In the genomic region with DNA sequence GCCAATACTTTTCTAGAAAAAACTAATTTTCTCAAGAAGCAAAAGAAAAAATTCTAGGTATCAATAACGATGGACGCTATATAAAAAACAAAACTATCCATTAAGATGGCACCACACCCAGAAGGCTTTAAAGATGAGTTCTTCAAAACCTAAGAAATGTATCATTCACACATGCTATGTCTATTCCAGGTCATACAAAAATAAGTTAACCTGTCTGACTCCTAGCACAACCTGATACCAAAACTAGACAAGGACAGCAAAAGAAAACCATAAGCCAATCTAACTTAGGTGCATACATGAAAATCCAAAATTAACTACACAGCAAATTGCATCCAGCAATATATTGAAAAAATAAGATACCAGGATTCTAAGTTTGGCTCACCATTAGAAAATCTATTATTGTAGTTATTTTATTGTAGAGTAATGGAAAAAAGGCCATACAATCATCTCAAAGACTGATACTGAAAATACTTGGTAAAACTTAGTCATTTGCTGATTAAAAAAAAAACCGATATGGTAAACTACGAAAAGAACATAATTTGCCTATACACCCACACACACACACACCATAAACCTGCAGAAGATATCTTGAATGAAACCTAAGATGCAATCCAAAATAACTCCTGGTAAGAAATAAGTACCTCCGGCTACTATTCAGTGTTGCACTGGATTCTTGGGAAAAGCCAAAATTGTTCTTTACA, we compare ENCODE assay signal across 8 cellular contexts. TPM values are rescaled to one million over a fixed set of nuclear protein-coding genes. Genes with fewer than 3 reads are reported as not detected.
DNase-seq lines count a peak whose midpoint lies in the region; ATAC-seq, FAIRE-seq and TF ChIP-seq lines count a peak whose summit lies in the region.

No MANE protein-coding gene starts in this region.

- H3K79me2 ChIP-seq in keratinocyte (ENCODE audit: control insufficient read depth, insufficient read depth, low read length), result no peaks in the 10 kb centered on the region

- no peaks in the 10 kb centered on the region for H3K9me1 ChIP-seq in keratinocyte (ENCODE audit: control insufficient read depth, extremely low read depth, insufficient read depth, low read length)

- H4K20me1 ChIP-seq in keratinocyte (ENCODE audit: control insufficient read depth, extremely low read depth, insufficient read depth, low read length), result no peaks in the 10 kb centered on the region

- H3K36me3 ChIP-seq in heart left ventricle, result peaks cover 0 to 3% (median 0%) of the 10 kb centered on the region in 9 donors
- H3K36me3 ChIP-seq in keratinocyte (ENCODE audit: control insufficient read depth in 2 of 2, extremely low read depth in 1 of 2, insufficient read depth in 2 of 2, low read length in 2 of 2), result no peaks in the 10 kb centered on the region
- no peaks in the 10 kb centered on the region for H3K36me3 ChIP-seq in tibial artery

- dilution Hi-C loops in keratinocyte (cut with MboI; ENCODE audit: extremely low pct_ligation_motif_present, low sequenced_read_pairs), result no loop called here

- no peaks in the 10 kb centered on the region for H3K9me3 ChIP-seq in heart left ventricle
- no peaks in the 10 kb centered on the region for H3K9me3 ChIP-seq in keratinocyte (ENCODE audit: control insufficient read depth, low read depth, low read length)
- H3K9me3 ChIP-seq in tibial artery, result no peaks in the 10 kb centered on the region

- H2AFZ ChIP-seq in keratinocyte (ENCODE audit: control insufficient read depth, low read length), result no peak overlapping the region

- H3K4me3 ChIP-seq in heart left ventricle (peak overlapping the region in 11 of 12 donors; percentile 59 to 89 (median 80)), keratinocyte (ENCODE audit: control insufficient read depth in 2 of 3, extremely low read depth in 1 of 3, insufficient read depth in 2 of 3, low read depth in 1 of 3, low read length in 3 of 3) (peak overlapping the region in 2 of 3 experiments; percentile 81 to 94), tibial artery (peak overlapping the region; percentile 66 to 79)

- no peak for ATAC-seq in heart left ventricle
- ATAC-seq in left cardiac atrium, result no peak

- DNase-seq in heart left ventricle (no peak), left cardiac atrium (no peak), keratinocyte (ENCODE audit: low read depth, low spot score) (no peak), tibial artery (no peak), SW480 (ENCODE audit: low spot score) (no peak), ecto neural progenitor cell (ENCODE audit: low spot score) (no peak)
- DNase-seq in stimulated activated CD4-positive, alpha-beta T cell treated with anti-CD3 and anti-CD28 coated beads, Interleukin-12 subunit alpha, Interleukin-12 subunit beta, amount 100 ng/mL, for 4 hours, result no peak

- TF ChIP-seq CTCF in heart left ventricle (IDR thresholded peaks at IDR 0.05) (no peak), VCaP (conservative IDR thresholded peaks at IDR 0.05) (no peak), keratinocyte (optimal IDR thresholded peaks at IDR 0.05 in 1 of 3, IDR thresholded peaks at IDR 0.05 in 1 of 3, conservative IDR thresholded peaks at IDR 0.05 in 1 of 3; ENCODE audit: extremely low read depth in 1 of 3, insufficient read depth in 2 of 3, low read length in 3 of 3) (no peak), tibial artery (IDR thresholded peaks at IDR 0.05) (no peak)

- intact Hi-C loops in heart left ventricle (cut with DNase I), result loop anchor here in 5 of 10 donors (2.0 to 10.0 kb wide), 4 partner anchors 54 to 123 kb away; partner anchors contain the start of genes TRAF5 (in 3 of the 5) and RCOR3 (in 1 of the 5)
- intact Hi-C loops in left cardiac atrium (cut with DNase I), result no loop called here
- intact Hi-C loops in tibial artery (cut with DNase I; ENCODE audit: low total_unique reads), result loop anchor here (10.0 kb wide), 1 partner anchor 127 kb away; the partner anchor contains the start of gene RCOR3

- no peaks in the 10 kb centered on the region for H3K27me3 ChIP-seq in heart left ventricle
- H3K27me3 ChIP-seq in keratinocyte (ENCODE audit: control insufficient read depth, extremely low read depth, insufficient read depth, low read length), result no peaks in the 10 kb centered on the region
- no peaks in the 10 kb centered on the region for H3K27me3 ChIP-seq in tibial artery

- WGBS in heart left ventricle, 4 donors, result 81 to 90% (median 85%) methylated on average over 5 of the region's 5 CpGs

- FAIRE-seq in keratinocyte (lab: Jason Lieb, UNC), result no peak

- no peak for TF ChIP-seq POLR2A in heart left ventricle (IDR thresholded peaks at IDR 0.05)

- H3K9ac ChIP-seq in keratinocyte (ENCODE audit: control insufficient read depth, extremely low read depth, insufficient read depth, low read length), result no peak overlapping the region

- peak overlapping the region; percentile 96 for H3K4me2 ChIP-seq in keratinocyte (ENCODE audit: control insufficient read depth, extremely low read depth, insufficient read depth, low read depth, low read length)

- H3K4me1 ChIP-seq in heart left ventricle, result peaks cover 0 to 23% (median 5%) of the 10 kb centered on the region in 12 donors
- H3K4me1 ChIP-seq in keratinocyte (ENCODE audit: control insufficient read depth, extremely low read depth, insufficient read depth, low read length), result peaks cover 16% of the 10 kb centered on the region
- peaks cover 0 to 5% (median 2%) of the 10 kb centered on the region in 4 donors for H3K4me1 ChIP-seq in tibial artery

- H3K27ac ChIP-seq in heart left ventricle (peak overlapping the region in 5 of 12 donors; percentile 89 to 98 (median 97)), VCaP (peak overlapping the region; percentile 94), keratinocyte (ENCODE audit: control insufficient read depth, insufficient read depth, low read length) (no peak overlapping the region), tibial artery (no peak overlapping the region)

RNA-seq across cellular contexts. Expression of gene TRAF5, which starts 55.0 kb away (rescaled TPM):
- total RNA-seq in heart left ventricle, result 1 to 10 TPM; 1.6 to 8.8 (median 2.5) TPM
- 1 to 10 TPM; 1.3 to 2.1 TPM for polyA plus RNA-seq in heart left ventricle
- 1 to 10 TPM; 5.2 to 5.3 TPM for total RNA-seq in left cardiac atrium
- 1.6 to 2.1 TPM (median 1.8 TPM) in 3 replicates for polyA plus RNA-seq in keratinocyte
- polyA plus RNA-seq in keratinocyte (2011; ENCODE audit: low read depth), result 0.19 TPM
- 0.52 and 0.69 TPM in 2 replicates for polyA plus RNA-seq in keratinocyte (2011; cell fraction: cytosol; rRNA removed)
- 4.7 and 5.7 TPM in 2 replicates for polyA plus RNA-seq in keratinocyte (2011; cell fraction: nucleus; rRNA removed)
- polyA plus RNA-seq in keratinocyte (2012; ENCODE audit: low replicate concordance), result 0.20 and 0.93 TPM in 2 replicates
- polyA minus RNA-seq in keratinocyte, result 0.30 to 1.5 TPM (median 0.99 TPM) in 3 replicates
- polyA minus RNA-seq in keratinocyte (2011; cell fraction: cytosol; rRNA and poly(A)+ RNA removed), result not detected
- polyA minus RNA-seq in keratinocyte (2011; cell fraction: nucleus; rRNA and poly(A)+ RNA removed), result 0.95 and 3.0 TPM in 2 replicates
